8 cellular contexts compared by ENCODE assay signal in genomic region chr18:13112982-13113381, GRCh38.
DNase-seq lines count a peak whose midpoint lies in the region; ATAC-seq and TF ChIP-seq lines count a peak whose summit lies in the region.

No MANE protein-coding gene starts in this region.

- peaks cover 4% of the 10 kb centered on the region for H3K9me3 Mint-ChIP-seq in progenitor cell of endocrine pancreas (ENCODE audit: low read depth)

- peaks cover 9% of the 10 kb centered on the region for H3K4me1 Mint-ChIP-seq in progenitor cell of endocrine pancreas (ENCODE audit: low read depth)

- peak; percentile 15 for DNase-seq in HCEC 1CT
- DNase-seq in SK-N-DZ (ENCODE audit: low spot score), result peak; percentile 88
- peak; percentile 41 to 88 (median 70) for DNase-seq in head of caudate nucleus
- DNase-seq in progenitor cell of endocrine pancreas (ENCODE audit: low spot score, unreplicated experiment), result peak; percentile 37
- DNase-seq in germinal center (ENCODE audit: low spot score), result no peak
- no peak for DNase-seq in SJCRH30

- no peaks in the 10 kb centered on the region for H3K27me3 ChIP-seq in SJCRH30

- peaks cover 21% of the 10 kb centered on the region for H3K36me3 ChIP-seq in SJCRH30

- TF ChIP-seq CTCF in progenitor cell of endocrine pancreas (IDR thresholded peaks at IDR 0.05; ENCODE audit: unreplicated experiment), result peak; percentile 59

- no peak overlapping the region for H3K4me3 Mint-ChIP-seq in progenitor cell of endocrine pancreas (ENCODE audit: low read depth)

- no peak for ATAC-seq in HG03442 (IDR thresholded peaks at IDR 0.05; ENCODE audit: unreplicated experiment)
- no peak for ATAC-seq in GM21786 (IDR thresholded peaks at IDR 0.05; ENCODE audit: unreplicated experiment)

- H3K27ac Mint-ChIP-seq in progenitor cell of endocrine pancreas, result peak overlapping the region; percentile 67

- no peaks in the 10 kb centered on the region for H3K9me3 ChIP-seq in SJCRH30 (replicated peaks)

- H3K4me1 ChIP-seq in SJCRH30, result no peaks in the 10 kb centered on the region

- H3K27me3 Mint-ChIP-seq in progenitor cell of endocrine pancreas, result no peaks in the 10 kb centered on the region

- H3K4me3 ChIP-seq in SJCRH30, result no peak overlapping the region

- H3K36me3 Mint-ChIP-seq in progenitor cell of endocrine pancreas (ENCODE audit: insufficient read depth), result peaks cover 23% of the 10 kb centered on the region

- intact Hi-C loops in head of caudate nucleus (cut with DNase I), result no loop called here

- H3K27ac ChIP-seq in SJCRH30, result no peak overlapping the region

Comparison
In these comparisons a context has a peak if more than half of its experiments do, and no peak if none do; other contexts are left out.
1. DNase-seq: peak in HCEC 1CT (single experiment), SK-N-DZ (single experiment), head of caudate nucleus (42 of 42) and progenitor cell of endocrine pancreas (single experiment); none in germinal center (single experiment) and SJCRH30 (0 of 2).